In genomic region chr2:43233218-43234212, GRCh38 we compare ENCODE assay signal across 13 cellular contexts. TPM values are rescaled to one million over a fixed set of nuclear protein-coding genes. Genes with fewer than 3 reads are reported as not detected.
DNase-seq lines count a peak whose midpoint lies in the region; ATAC-seq and TF ChIP-seq lines count a peak whose summit lies in the region.
"Had no signal": no experiment of that assay in that cellular context is flagged by ENCODE, and none has a peak within 500 bp of the region (broad histone marks: within the 10 kb centered on the region; RNA-seq: fewer than 3 reads in every experiment).

No MANE protein-coding gene starts in this region.

- H3K4me3 ChIP-seq in HEK293 (ENCODE audit: low read depth, low read length), result no peak overlapping the region

- CTCF ChIA-PET in HEK293 (lab: Yijun Ruan, JAX) (interaction anchor here (1.0 kb wide), 2 partner anchors 12 to 251 kb away, joined by 4 read pairs; no protein-coding TSS in a partner anchor), RWPE1 (lab: Yijun Ruan, JAX) (interaction anchor here (0.6 to 1.6 kb wide), 4 partner anchors 33 to 373 kb away, joined by 3 to 6 read pairs (median 4); no protein-coding TSS in a partner anchor)
- CTCF ChIA-PET in activated CD4-positive, alpha-beta T cell treated with anti-CD3 and anti-CD28 coated beads for 36 hours (lab: Charles Lee), result interaction anchor here (0.6 to 0.9 kb wide), 2 partner anchors 99 to 107 kb away, joined by 3 to 4 read pairs; no protein-coding TSS in a partner anchor

- H3K27me3 Mint-ChIP-seq in CD14-positive monocyte (ENCODE audit: low read depth in 3 of 3) (peaks cover 0 to 5% (median 3%) of the 10 kb centered on the region in 3 donors), memory B cell (no peaks in the 10 kb centered on the region), natural killer cell (ENCODE audit: low read depth in 2 of 2) (no peaks in the 10 kb centered on the region)
- no peaks in the 10 kb centered on the region for H3K27me3 Mint-ChIP-seq in activated CD4-positive, alpha-beta T cell treated with anti-CD3 and anti-CD28 coated beads for 36 hours

- H3K4me3 Mint-ChIP-seq in CD14-positive monocyte, result peak overlapping the region; percentile 45 to 79
- no peak overlapping the region for H3K4me3 Mint-ChIP-seq in memory B cell
- H3K4me3 Mint-ChIP-seq in natural killer cell, result no peak overlapping the region
- H3K4me3 Mint-ChIP-seq in activated CD4-positive, alpha-beta T cell treated with anti-CD3 and anti-CD28 coated beads for 36 hours, result no peak overlapping the region
- H3K4me3 Mint-ChIP-seq: activated T-helper 1 cell treated with anti-CD3 and anti-CD28 coated beads, Interleukin-12 subunit alpha, Interleukin-12 subunit beta, Interleukin-2, Interleukin-4 antibody, amounts not matched to agents 30 ng/mL and 10 ng/mL and 1 ng/mL, durations not matched to agents 14 hours and 24 hours and 36 hours had no signal

- H3K9me3 ChIP-seq in HEK293 (ENCODE audit: control insufficient read depth, insufficient read depth, low read depth, low read length), result no peaks in the 10 kb centered on the region

- peaks cover 13 to 21% of the 10 kb centered on the region in 2 donors for H3K36me3 Mint-ChIP-seq in CD14-positive monocyte
- H3K36me3 Mint-ChIP-seq in memory B cell, result peaks cover 7% of the 10 kb centered on the region
- H3K36me3 Mint-ChIP-seq in natural killer cell, result peaks cover 7% of the 10 kb centered on the region
- H3K36me3 Mint-ChIP-seq in activated CD4-positive, alpha-beta T cell treated with anti-CD3 and anti-CD28 coated beads for 36 hours (ENCODE audit: low read depth), result peaks cover 3% of the 10 kb centered on the region

- peak; percentile 67 for DNase-seq in CD14-positive monocyte (ENCODE audit: low spot score)
- no peak for DNase-seq in RWPE1 (ENCODE audit: low spot score)
- no peak for DNase-seq in memory B cell (ENCODE audit: low spot score in 2 of 2)
- no peak for DNase-seq in natural killer cell
- DNase-seq in activated CD4-positive, alpha-beta T cell treated with anti-CD3 and anti-CD28 coated beads for 36 hours, result no peak
- DNase-seq: stimulated activated CD4-positive, alpha-beta T cell treated with anti-CD3 and anti-CD28 coated beads, Interleukin-2, amount 100 ng/mL, for 24 hours; stimulated activated naive CD4-positive, alpha-beta T cell had no signal

- intact Hi-C loops in CD14-positive monocyte (cut with micrococcal nuclease), result no loop called here
- intact Hi-C loops in natural killer cell (cut with micrococcal nuclease), result no loop called here
- intact Hi-C loops in activated CD4-positive, alpha-beta T cell treated with anti-CD3 and anti-CD28 coated beads for 36 hours (cut with DNase I, micrococcal nuclease), result no loop called here

- H3K27ac Mint-ChIP-seq in CD14-positive monocyte, result peak overlapping the region; percentile 94 to 98 (median 98)
- H3K27ac Mint-ChIP-seq in memory B cell, result peak overlapping the region; percentile 20
- no peak overlapping the region for H3K27ac Mint-ChIP-seq in natural killer cell
- no peak overlapping the region for H3K27ac Mint-ChIP-seq in activated CD4-positive, alpha-beta T cell treated with anti-CD3 and anti-CD28 coated beads for 36 hours
- H3K27ac Mint-ChIP-seq: activated T-helper 1 cell treated with anti-CD3 and anti-CD28 coated beads, Interleukin-12 subunit alpha, Interleukin-12 subunit beta, Interleukin-2, Interleukin-4 antibody, amounts not matched to agents 30 ng/mL and 10 ng/mL and 1 ng/mL, durations not matched to agents 14 hours and 24 hours and 36 hours had no signal

- peak; percentile 17 for ATAC-seq in memory B cell (ENCODE audit: low read depth)
- no peak for ATAC-seq in GM21825 (IDR thresholded peaks at IDR 0.05; ENCODE audit: unreplicated experiment)
- ATAC-seq in natural killer cell, result no peak
- ATAC-seq in activated CD4-positive, alpha-beta T cell treated with anti-CD3 and anti-CD28 coated beads for 36 hours, result no peak
- no peak for ATAC-seq in GM18868 (IDR thresholded peaks at IDR 0.05; ENCODE audit: unreplicated experiment)
- ATAC-seq: activated CD4-positive, CD25-positive, alpha-beta regulatory T cell treated with anti-CD3 and anti-CD28 coated beads, Interleukin-2, amount 50 U/mL, for 24 hours had no signal

- TF ChIP-seq CTCF in CD14-positive monocyte (IDR thresholded peaks at IDR 0.05) (no peak), HEK293 (tag by site-specific recombination; IDR thresholded peaks at IDR 0.05) (no peak), RWPE1 (conservative IDR thresholded peaks at IDR 0.05; ENCODE audit: low read depth) (no peak), natural killer cell (IDR thresholded peaks at IDR 0.05) (no peak)

- H3K4me1 Mint-ChIP-seq in CD14-positive monocyte, result peaks cover 91% of the 10 kb centered on the region
- peaks cover 35% of the 10 kb centered on the region for H3K4me1 Mint-ChIP-seq in memory B cell
- H3K4me1 Mint-ChIP-seq in natural killer cell, result peaks cover 13 to 19% of the 10 kb centered on the region in 2 donors
- H3K4me1 Mint-ChIP-seq in activated CD4-positive, alpha-beta T cell treated with anti-CD3 and anti-CD28 coated beads for 36 hours, result peaks cover 21% of the 10 kb centered on the region

- no peaks in the 10 kb centered on the region; the same call in 1 of the 2 replicates for H3K4me1 ChIP-seq in HEK293 (ENCODE audit: control insufficient read depth, insufficient read depth, low read length)

- peaks cover 0 to 21% of the 10 kb centered on the region in 2 experiments; a peak in 2 of 3 replicates for H3K36me3 ChIP-seq in HEK293 (ENCODE audit: control insufficient read depth in 2 of 2, insufficient read depth in 1 of 2, low read length in 2 of 2)

- no peak overlapping the region for H3K27ac ChIP-seq in HEK293 (ENCODE audit: extremely low read depth, low read depth, low read length)
- peak overlapping the region; percentile 31; the same call in 1 of the 2 replicates for H3K27ac ChIP-seq in RWPE1
- H3K27ac ChIP-seq: C4-2B had no signal

- H3K9me3 Mint-ChIP-seq in CD14-positive monocyte (peaks cover 0 to 2% (median 0%) of the 10 kb centered on the region in 7 donors), memory B cell (no peaks in the 10 kb centered on the region), natural killer cell (no peaks in the 10 kb centered on the region)
- H3K9me3 Mint-ChIP-seq in activated CD4-positive, alpha-beta T cell treated with anti-CD3 and anti-CD28 coated beads for 36 hours (ENCODE audit: low read depth), result no peaks in the 10 kb centered on the region
- H3K9me3 Mint-ChIP-seq: activated T-helper 1 cell treated with anti-CD3 and anti-CD28 coated beads, Interleukin-12 subunit alpha, Interleukin-12 subunit beta, Interleukin-2, Interleukin-4 antibody, amounts not matched to agents 30 ng/mL and 10 ng/mL and 1 ng/mL, durations not matched to agents 14 hours and 24 hours and 36 hours had no signal

- POLR2A ChIA-PET in HEK293 (lab: Yijun Ruan, JAX), result no interaction called here
- POLR2A ChIA-PET in RWPE1 (lab: Yijun Ruan, JAX; ENCODE audit: low non-redundant PET), result no interaction called here
- POLR2A ChIA-PET in activated CD4-positive, alpha-beta T cell treated with anti-CD3 and anti-CD28 coated beads for 36 hours (lab: Charles Lee), result no interaction called here

TF ChIP-seq in HEK293, 187 proteins besides CTCF, POLR2A, EP300 and RAD21:
- TF ChIP-seq ZBTB17 (tag by site-specific recombination; IDR thresholded peaks at IDR 0.05) (0 out of 2 replicates have a peak, but pooled peaks have one; percentile 6), ZSCAN23 (tag by site-specific recombination; IDR thresholded peaks at IDR 0.05) (no peak), ZNF701 (tag by site-specific recombination; IDR thresholded peaks at IDR 0.05) (no peak)
TF ChIP-seq in HEK293: peak in this region for 1.

RNA-seq across cellular contexts. Expression of gene ZFP36L2, which starts 7.1 kb away (rescaled TPM):
- 10 to 100 TPM; 84.4 to 88.3 TPM for polyA plus RNA-seq in CD14-positive monocyte
- total RNA-seq in natural killer cell, result 100 to 1,000 TPM; 376 to 428 (median 418) TPM
- 10 to 100 TPM; 74.4 to 77.7 TPM for total RNA-seq in activated CD4-positive, alpha-beta T cell treated with anti-CD3 and anti-CD28 coated beads for 36 hours

Comparison
In these comparisons a context has a peak if more than half of its experiments do, and no peak if none do; other contexts are left out.
1. H3K27ac Mint-ChIP-seq: peak in CD14-positive monocyte (7 of 7) and memory B cell (single experiment); none in natural killer cell (0 of 2) and activated CD4-positive, alpha-beta T cell treated with anti-CD3 and anti-CD28 coated beads for 36 hours (single experiment).
2. H3K4me3 Mint-ChIP-seq: peak in CD14-positive monocyte (2 of 2); none in memory B cell (single experiment), natural killer cell (single experiment) and activated CD4-positive, alpha-beta T cell treated with anti-CD3 and anti-CD28 coated beads for 36 hours (single experiment).
3. RNA of gene ZFP36L2, which starts 7.1 kb away (total RNA-seq): 376 to 428 TPM in natural killer cell; 74.4 to 77.7 TPM in activated CD4-positive, alpha-beta T cell treated with anti-CD3 and anti-CD28 coated beads for 36 hours; every median in the first group is over 4 times any median in the second.